In the genomic region with DNA sequence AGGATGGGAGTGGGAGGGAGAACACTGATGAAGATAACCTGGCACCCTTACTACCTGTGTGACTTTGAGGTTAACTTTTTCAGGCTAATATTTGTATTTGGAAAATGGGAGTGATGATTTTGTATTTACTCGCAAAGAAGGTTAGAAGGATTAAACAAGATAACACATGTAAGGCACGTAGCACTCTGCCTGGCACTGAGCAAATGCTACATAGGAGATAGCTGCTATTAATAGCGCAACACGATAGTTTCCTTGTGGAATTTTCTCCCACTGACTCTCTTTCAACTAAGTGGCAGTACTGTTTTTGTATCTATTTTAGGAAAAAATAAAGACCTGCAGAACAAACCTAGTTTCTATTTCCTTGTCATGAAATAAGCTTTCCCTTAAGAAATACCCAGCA, we compare ENCODE assay signal across 19 cellular contexts. TPM values are rescaled to one million over a fixed set of nuclear protein-coding genes. Genes with fewer than 3 reads are reported as not detected.
"Had no signal": no experiment of that assay in that cellular context is flagged by ENCODE, and none has a peak within 500 bp of the region (broad histone marks: within the 10 kb centered on the region; RNA-seq: fewer than 3 reads in every experiment).

No MANE protein-coding gene starts in this region.

- FAIRE-seq: RCC 7860 had no signal

- DNase-seq: Kasumi-1, MM.1S, NCI-H1436, NCI-H187, NCI-H2029, NCI-H2081 treated with DMSO at 0.1 percent for 48 hours, NCI-H2227 treated with DMSO at 0.1 percent for 48 hours, NCI-H526 treated with DMSO at 0.1 percent for 48 hours, NCI-H748 treated with DMSO at 0.1 percent for 48 hours, Right ventricle myocardium superior, RPMI8226, SIG-M5 had no signal

- H3K4me3 ChIP-seq: SJSA1, SK-N-MC had no signal

- H3K9me3 ChIP-seq: SJSA1 had no signal

- H3K27me3 ChIP-seq: SJSA1 had no signal

- H3K4me1 ChIP-seq: SJSA1 had no signal

- H3K27ac ChIP-seq: KMS-11, SJSA1, SK-N-MC had no signal

- H3K4me2 ChIP-seq: KMS-11 had no signal

- H3K36me3 ChIP-seq: SJSA1 had no signal

RNA-seq across cellular contexts. Expression of gene KCNJ16, which starts 15.4 kb away (rescaled TPM):
- total RNA-seq: HT-29, M059J, NCI-H460, Right ventricle myocardium superior, SJSA1 had no signal
